ENCODE assay signal across 20 cellular contexts in the genomic region with DNA sequence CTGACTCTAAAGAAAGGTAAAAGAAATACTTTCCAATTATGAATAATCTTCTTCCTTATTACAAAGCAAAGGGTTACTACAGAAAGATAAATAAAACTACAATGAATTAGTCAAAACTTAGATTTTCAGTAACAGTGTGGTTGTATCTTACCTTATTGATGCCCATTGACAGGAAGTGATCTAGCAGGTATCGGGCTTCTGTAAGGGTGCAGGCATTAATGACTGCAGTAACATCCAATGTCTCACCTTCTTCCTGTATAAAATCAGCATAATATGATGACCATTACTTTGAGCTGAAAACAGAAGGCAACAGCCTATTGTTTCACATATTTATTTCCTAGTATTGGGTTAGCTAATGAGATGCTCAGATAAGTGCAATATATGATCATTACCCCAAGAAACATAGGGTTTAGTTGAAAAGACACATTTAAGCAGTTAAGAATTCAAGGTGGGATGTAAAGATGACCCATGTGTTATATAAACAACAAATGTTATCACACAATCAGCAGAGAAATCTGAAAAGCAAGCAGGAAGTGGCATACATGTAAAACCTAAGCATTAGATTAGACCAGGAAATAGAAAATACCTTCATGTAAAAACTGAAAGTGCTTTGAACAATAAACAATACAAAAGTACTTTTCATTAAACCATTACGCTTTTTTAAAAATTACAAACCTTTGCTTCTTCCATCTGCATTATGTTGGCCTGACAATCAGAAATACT.
DNase-seq lines count a peak whose midpoint lies in the region; ATAC-seq, FAIRE-seq and TF ChIP-seq lines count a peak whose summit lies in the region.
"Had no signal": no experiment of that assay in that cellular context is flagged by ENCODE, and none has a peak within 500 bp of the region (broad histone marks: within the 10 kb centered on the region; RNA-seq: fewer than 3 reads in every experiment).

No MANE protein-coding gene starts in this region.

- peak overlapping the region; percentile 75 for H3K27ac Mint-ChIP-seq in activated CD8-positive, alpha-beta memory T cell treated with anti-CD3 and anti-CD28 coated beads, Interleukin-2, amount 10 ng/mL, durations not matched to agents 7 days and 5 days
- H3K27ac Mint-ChIP-seq in CD8-positive, alpha-beta T cell: peak overlapping the region; percentile 86
- peak overlapping the region; percentile 83 for H3K27ac Mint-ChIP-seq in T-helper 17 cell
- H3K27ac Mint-ChIP-seq in immature natural killer cell: peak overlapping the region; percentile 84 to 95 (median 90)
- H3K27ac Mint-ChIP-seq: H9 had no signal

- peaks cover 21% of the 10 kb centered on the region for H3K4me1 Mint-ChIP-seq in activated CD8-positive, alpha-beta memory T cell treated with anti-CD3 and anti-CD28 coated beads, Interleukin-2, amount 10 ng/mL, durations not matched to agents 7 days and 5 days
- H3K4me1 Mint-ChIP-seq in CD8-positive, alpha-beta T cell (ENCODE audit: low read depth): peaks cover 15% of the 10 kb centered on the region
- H3K4me1 Mint-ChIP-seq in T-helper 17 cell (peaks cover 7% of the 10 kb centered on the region), immature natural killer cell (peaks cover 29 to 32% of the 10 kb centered on the region in 2 donors)
- H3K4me1 Mint-ChIP-seq: H9 had no signal

- ATAC-seq in activated CD8-positive, alpha-beta memory T cell treated with anti-CD3 and anti-CD28 coated beads, Interleukin-2, amount 10 ng/mL, durations not matched to agents 7 days and 5 days: peak; percentile 60
- peak; percentile 70 for ATAC-seq in CD8-positive, alpha-beta T cell
- ATAC-seq in T-helper 17 cell (peak; percentile 50), psoas muscle (no peak), pancreas (no peak)

- 89 to 92% (median 89%) methylated on average over 2 of the region's 2 CpGs for WGBS in psoas muscle, 3 donors
- WGBS in pancreas, 2 donors: 93 to 94% methylated on average over 2 of the region's 2 CpGs

- POLR2A ChIA-PET in CD8-positive, alpha-beta T cell (lab: Charles Lee): interaction anchor here (1.6 kb wide), 1 partner anchor 111 kb away, joined by 10 read pairs; the partner anchor contains the start of gene KIF21A

- H3K27ac ChIP-seq in CD8-positive, alpha-beta T cell (ENCODE audit: low read depth, low read length): no peak overlapping the region
- H3K27ac ChIP-seq in psoas muscle (no peak overlapping the region), pancreas (no peak overlapping the region)

- H3K4me3 Mint-ChIP-seq in activated CD8-positive, alpha-beta memory T cell treated with anti-CD3 and anti-CD28 coated beads, Interleukin-2, amount 10 ng/mL, durations not matched to agents 7 days and 5 days: no peak overlapping the region
- peak overlapping the region; percentile 59 for H3K4me3 Mint-ChIP-seq in CD8-positive, alpha-beta T cell
- H3K4me3 Mint-ChIP-seq in T-helper 17 cell (peak overlapping the region; percentile 78), immature natural killer cell (peak overlapping the region; percentile 73 to 83 (median 78))
- H3K4me3 Mint-ChIP-seq: H9 had no signal

- CTCF ChIA-PET in activated CD8-positive, alpha-beta memory T cell treated with anti-CD3 and anti-CD28 coated beads, Interleukin-2, amount 10 ng/mL, durations not matched to agents 7 days and 5 days (lab: Charles Lee): interaction anchor here (2.0 kb wide), 1 partner anchor 13 kb away, joined by 6 read pairs; no protein-coding TSS in a partner anchor
- CTCF ChIA-PET in CD8-positive, alpha-beta T cell (lab: Charles Lee): interaction anchor here (1.4 to 2.4 kb wide), 2 partner anchors 13 to 274 kb away, joined by 4 to 13 read pairs; no protein-coding TSS in a partner anchor

- intact Hi-C loops in CD8-positive, alpha-beta T cell (cut with DNase I, micrococcal nuclease): no loop called here
- intact Hi-C loops in psoas muscle (cut with DNase I) (no loop called here), pancreas (cut with DNase I) (no loop called here)

- no peaks in the 10 kb centered on the region for H3K9me3 ChIP-seq in CD8-positive, alpha-beta T cell (ENCODE audit: low read length)
- H3K9me3 ChIP-seq in T-helper 17 cell (ENCODE audit: control insufficient read depth, low read length, poor library complexity, severe bottlenecking): no peaks in the 10 kb centered on the region
- no peaks in the 10 kb centered on the region for H3K9me3 ChIP-seq in psoas muscle
- no peaks in the 10 kb centered on the region for H3K9me3 ChIP-seq in HAP-1
- H3K9me3 ChIP-seq in pancreas: no peaks in the 10 kb centered on the region

- DNase-seq in activated CD8-positive, alpha-beta memory T cell treated with anti-CD3 and anti-CD28 coated beads, Interleukin-2, amount 10 ng/mL, durations not matched to agents 7 days and 5 days: no peak
- DNase-seq in activated CD8-positive, alpha-beta memory T cell treated with anti-CD3 and anti-CD28 coated beads for 24 hours: no peak
- no peak for DNase-seq in CD8-positive, alpha-beta T cell
- DNase-seq in T-helper 17 cell (no peak), immature natural killer cell (peak; percentile 20 to 51 (median 47)), psoas muscle (no peak), HAP-1 (ENCODE audit: low spot score in 2 of 2) (no peak), pancreas (no peak)
- DNase-seq: AML-193; DMS153; EL; H9; Karpas-422; MM.1S; NCI-H1105 treated with DMSO at 0.1 percent for 48 hours; NCI-H187; NCI-H69; NK-92 treated with Interleukin-12 subunit alpha and Interleukin-12 subunit beta, amount 100 ng/mL, for 24 hours; OCI-M1; RPMI8226 had no signal

- no peaks in the 10 kb centered on the region for H3K36me3 ChIP-seq in CD8-positive, alpha-beta T cell (ENCODE audit: insufficient read depth, low read length)
- peaks cover 0 to 57% of the 10 kb centered on the region in 2 donors for H3K36me3 ChIP-seq in psoas muscle (ENCODE audit: insufficient read depth in 1 of 2, low read depth in 1 of 2)
- H3K36me3 ChIP-seq in HAP-1 (replicated peaks): peaks cover 12% of the 10 kb centered on the region; the same call in 1 of the 2 replicates
- peaks cover 0 to 6% (median 0%) of the 10 kb centered on the region in 3 donors for H3K36me3 ChIP-seq in pancreas

- no peaks in the 10 kb centered on the region for H3K27me3 Mint-ChIP-seq in activated CD8-positive, alpha-beta memory T cell treated with anti-CD3 and anti-CD28 coated beads, Interleukin-2, amount 10 ng/mL, durations not matched to agents 7 days and 5 days
- H3K27me3 Mint-ChIP-seq in CD8-positive, alpha-beta T cell (ENCODE audit: low read depth): no peaks in the 10 kb centered on the region
- H3K27me3 Mint-ChIP-seq in T-helper 17 cell: no peaks in the 10 kb centered on the region
- no peaks in the 10 kb centered on the region for H3K27me3 Mint-ChIP-seq in immature natural killer cell (ENCODE audit: low read depth in 3 of 3)

- no peaks in the 10 kb centered on the region for H3K9me3 Mint-ChIP-seq in activated CD8-positive, alpha-beta memory T cell treated with anti-CD3 and anti-CD28 coated beads, Interleukin-2, amount 10 ng/mL, durations not matched to agents 7 days and 5 days (ENCODE audit: low read depth)
- H3K9me3 Mint-ChIP-seq in CD8-positive, alpha-beta T cell: no peaks in the 10 kb centered on the region
- H3K9me3 Mint-ChIP-seq in immature natural killer cell: peaks cover 0 to 3% (median 0%) of the 10 kb centered on the region in 6 donors
- H3K9me3 Mint-ChIP-seq: H9 had no signal

- in situ Hi-C loops in HAP-1 (cut with MboI; ENCODE audit: low sequenced_read_pairs): no loop called here

- TF ChIP-seq CTCF in CD8-positive, alpha-beta T cell (IDR thresholded peaks at IDR 0.05): no peak
- TF ChIP-seq CTCF in psoas muscle (IDR thresholded peaks at IDR 0.05): no peak
- TF ChIP-seq CTCF in pancreas (IDR thresholded peaks at IDR 0.05): no peak

- no peak overlapping the region for H3K4me3 ChIP-seq in CD8-positive, alpha-beta T cell (ENCODE audit: low read depth, low read length)
- H3K4me3 ChIP-seq in psoas muscle (no peak overlapping the region), HAP-1 (no peak overlapping the region), pancreas (no peak overlapping the region)

- H3K36me3 Mint-ChIP-seq in activated CD8-positive, alpha-beta memory T cell treated with anti-CD3 and anti-CD28 coated beads, Interleukin-2, amount 10 ng/mL, durations not matched to agents 7 days and 5 days: peaks cover 36% of the 10 kb centered on the region
- H3K36me3 Mint-ChIP-seq in CD8-positive, alpha-beta T cell: peaks cover 27% of the 10 kb centered on the region
- H3K36me3 Mint-ChIP-seq in T-helper 17 cell (ENCODE audit: low read depth) (peaks cover 3% of the 10 kb centered on the region), immature natural killer cell (peaks cover 5 to 30% (median 15%) of the 10 kb centered on the region in 3 donors)

- peaks cover 10% of the 10 kb centered on the region for H3K4me1 ChIP-seq in CD8-positive, alpha-beta T cell (ENCODE audit: insufficient read depth, low read length)
- H3K4me1 ChIP-seq in psoas muscle (no peaks in the 10 kb centered on the region), HAP-1 (no peaks in the 10 kb centered on the region), pancreas (no peaks in the 10 kb centered on the region)

- no peak for FAIRE-seq in pancreas (lab: Jason Lieb, UNC)

- H3K27me3 ChIP-seq in CD8-positive, alpha-beta T cell (ENCODE audit: insufficient read depth, low read length): no peaks in the 10 kb centered on the region
- H3K27me3 ChIP-seq in psoas muscle (ENCODE audit: insufficient read depth in 3 of 3, low read length in 2 of 3) (no peaks in the 10 kb centered on the region), HAP-1 (ENCODE audit: low read depth) (no peaks in the 10 kb centered on the region), pancreas (no peaks in the 10 kb centered on the region)

Comparison
In these comparisons a context has a peak if more than half of its experiments do, and no peak if none do; other contexts are left out.
1. ATAC-seq: peak in activated CD8-positive, alpha-beta memory T cell treated with anti-CD3 and anti-CD28 coated beads, Interleukin-2, amount 10 ng/mL, durations not matched to agents 7 days and 5 days (single experiment), CD8-positive, alpha-beta T cell (single experiment) and T-helper 17 cell (single experiment); none in psoas muscle (0 of 4) and pancreas (0 of 4).
2. DNase-seq: peak in immature natural killer cell (3 of 3); none in activated CD8-positive, alpha-beta memory T cell treated with anti-CD3 and anti-CD28 coated beads, Interleukin-2, amount 10 ng/mL, durations not matched to agents 7 days and 5 days (single experiment), activated CD8-positive, alpha-beta memory T cell treated with anti-CD3 and anti-CD28 coated beads for 24 hours (single experiment), CD8-positive, alpha-beta T cell (0 of 7), T-helper 17 cell (0 of 3), psoas muscle (0 of 2), HAP-1 (0 of 2) and pancreas (0 of 6).
3. Peak in every context shown above with its lines, with median percentiles within 50 percentile points of each other: H3K27ac Mint-ChIP-seq.